9 cellular contexts compared by ENCODE assay signal in the genomic region with DNA sequence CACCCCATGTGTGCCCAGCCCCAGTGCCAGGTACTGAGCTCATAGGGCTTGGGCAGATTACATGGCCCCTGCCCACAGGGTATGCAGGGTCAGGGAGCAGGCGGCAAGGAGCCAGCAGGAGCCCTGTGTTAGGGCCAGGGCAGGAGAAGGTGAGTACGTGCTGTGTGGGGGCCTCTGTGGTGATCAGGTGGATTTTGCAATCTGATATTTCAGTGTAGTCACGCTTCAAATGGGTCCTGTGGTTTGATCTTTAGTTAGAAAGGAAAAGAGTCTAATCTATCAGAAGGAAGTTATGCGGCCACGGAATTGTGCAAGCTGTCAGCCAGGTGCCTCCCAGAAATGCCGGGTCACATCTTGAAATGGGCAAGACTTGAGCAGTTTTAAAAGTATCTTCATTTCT. TPM values are rescaled to one million over a fixed set of nuclear protein-coding genes. Genes with fewer than 3 reads are reported as not detected.
DNase-seq lines count a peak whose midpoint lies in the region; ATAC-seq and TF ChIP-seq lines count a peak whose summit lies in the region.
"Had no signal": no experiment of that assay in that cellular context is flagged by ENCODE, and none has a peak within 500 bp of the region (broad histone marks: within the 10 kb centered on the region; RNA-seq: fewer than 3 reads in every experiment).

No MANE protein-coding gene starts in this region.

- H3K27me3 Mint-ChIP-seq in activated CD8-positive, alpha-beta T cell treated with anti-CD3 and anti-CD28 coated beads for 36 hours = no peaks in the 10 kb centered on the region
- no peaks in the 10 kb centered on the region for H3K27me3 Mint-ChIP-seq in immature natural killer cell (ENCODE audit: low read depth in 3 of 3)

- peaks cover 75% of the 10 kb centered on the region for H3K4me1 Mint-ChIP-seq in activated CD8-positive, alpha-beta T cell treated with anti-CD3 and anti-CD28 coated beads for 36 hours (ENCODE audit: low read depth)
- H3K4me1 Mint-ChIP-seq in immature natural killer cell = peaks cover 89 to 98% of the 10 kb centered on the region in 2 donors

- H3K4me3 Mint-ChIP-seq in activated CD8-positive, alpha-beta T cell treated with anti-CD3 and anti-CD28 coated beads for 36 hours = peak overlapping the region; percentile 66
- peak overlapping the region; percentile 65 to 78 (median 66) for H3K4me3 Mint-ChIP-seq in immature natural killer cell

- CTCF ChIA-PET in activated CD8-positive, alpha-beta T cell treated with anti-CD3 and anti-CD28 coated beads for 36 hours (lab: Charles Lee) = interaction anchor here (0.8 to 1.7 kb wide), 6 partner anchors 9 to 282 kb away, joined by 3 to 5 read pairs (median 4); no protein-coding TSS in a partner anchor

- TF ChIP-seq CTCF in activated CD8-positive, alpha-beta T cell treated with anti-CD3 and anti-CD28 coated beads for 36 hours (IDR thresholded peaks at IDR 0.05) = no peak

- peaks cover 2% of the 10 kb centered on the region for H3K9me3 Mint-ChIP-seq in activated CD8-positive, alpha-beta T cell treated with anti-CD3 and anti-CD28 coated beads for 36 hours
- H3K9me3 Mint-ChIP-seq in immature natural killer cell = no peaks in the 10 kb centered on the region

- DNase-seq in stimulated activated CD4-positive, alpha-beta T cell treated with anti-CD3 and anti-CD28 coated beads, Interleukin-1b, Interleukin-23, amount 100 ng/mL, for 48 hours = peak; percentile 41
- DNase-seq in stimulated activated CD4-positive, alpha-beta T cell treated with anti-CD3 and anti-CD28 coated beads, Interleukin-4, amount 100 ng/mL, for 1 hour = no peak
- peak; percentile 81 for DNase-seq in activated CD8-positive, alpha-beta T cell treated with anti-CD3 and anti-CD28 coated beads for 36 hours
- DNase-seq in immature natural killer cell (no peak), NCI-H510A treated with DMSO at 0.1 percent for 48 hours (lab: John Stamatoyannopoulos, UW) (no peak), GM19238 (ENCODE audit: insufficient read length, low spot score) (no peak), NCI-H1092 (lab: John Stamatoyannopoulos, UW) (no peak)
- DNase-seq: SHP77 had no signal

- POLR2A ChIA-PET in activated CD8-positive, alpha-beta T cell treated with anti-CD3 and anti-CD28 coated beads for 36 hours (lab: Charles Lee) = interaction anchor here (0.8 to 4.3 kb wide), 7 partner anchors 12 to 80 kb away, joined by 3 to 26 read pairs (median 5); a partner anchor contains a TSS

- H3K36me3 Mint-ChIP-seq in activated CD8-positive, alpha-beta T cell treated with anti-CD3 and anti-CD28 coated beads for 36 hours (ENCODE audit: low read depth) = peaks cover 68% of the 10 kb centered on the region
- peaks cover 0 to 15% (median 8%) of the 10 kb centered on the region in 3 donors for H3K36me3 Mint-ChIP-seq in immature natural killer cell

- H3K27ac Mint-ChIP-seq in activated CD8-positive, alpha-beta T cell treated with anti-CD3 and anti-CD28 coated beads for 36 hours = peak overlapping the region; percentile 95
- H3K27ac Mint-ChIP-seq in immature natural killer cell = peak overlapping the region; percentile 86 to 90 (median 89)

- ATAC-seq in activated CD8-positive, alpha-beta T cell treated with anti-CD3 and anti-CD28 coated beads for 36 hours = peak; percentile 86
- ATAC-seq in GM19023 (IDR thresholded peaks at IDR 0.05; ENCODE audit: unreplicated experiment) = no peak

- intact Hi-C loops in activated CD8-positive, alpha-beta T cell treated with anti-CD3 and anti-CD28 coated beads for 36 hours (cut with micrococcal nuclease) = loop anchor here (5.0 kb wide), 1 partner anchor 97 kb away; no protein-coding TSS in a partner anchor

RNA-seq across cellular contexts. Expression of a gene that starts 13.9 kb away (rescaled TPM):
- total RNA-seq in activated CD8-positive, alpha-beta T cell treated with anti-CD3 and anti-CD28 coated beads for 36 hours = 10 to 100 TPM; 96.5 to 99.5 TPM
- 100 to 1,000 TPM; 274 to 339 (median 323) TPM for polyA plus RNA-seq in immature natural killer cell

Comparison
In these comparisons a context has a peak if more than half of its experiments do, and no peak if none do; other contexts are left out.
1. DNase-seq: peak in stimulated activated CD4-positive, alpha-beta T cell treated with anti-CD3 and anti-CD28 coated beads, Interleukin-1b, Interleukin-23, amount 100 ng/mL, for 48 hours (single experiment) and activated CD8-positive, alpha-beta T cell treated with anti-CD3 and anti-CD28 coated beads for 36 hours (single experiment); none in stimulated activated CD4-positive, alpha-beta T cell treated with anti-CD3 and anti-CD28 coated beads, Interleukin-4, amount 100 ng/mL, for 1 hour (single experiment), immature natural killer cell (0 of 3), NCI-H510A treated with DMSO at 0.1 percent for 48 hours (single experiment), GM19238 (single experiment) and NCI-H1092 (single experiment).